Comparison of ENCODE assay signal across 8 cellular contexts in the genomic region with DNA sequence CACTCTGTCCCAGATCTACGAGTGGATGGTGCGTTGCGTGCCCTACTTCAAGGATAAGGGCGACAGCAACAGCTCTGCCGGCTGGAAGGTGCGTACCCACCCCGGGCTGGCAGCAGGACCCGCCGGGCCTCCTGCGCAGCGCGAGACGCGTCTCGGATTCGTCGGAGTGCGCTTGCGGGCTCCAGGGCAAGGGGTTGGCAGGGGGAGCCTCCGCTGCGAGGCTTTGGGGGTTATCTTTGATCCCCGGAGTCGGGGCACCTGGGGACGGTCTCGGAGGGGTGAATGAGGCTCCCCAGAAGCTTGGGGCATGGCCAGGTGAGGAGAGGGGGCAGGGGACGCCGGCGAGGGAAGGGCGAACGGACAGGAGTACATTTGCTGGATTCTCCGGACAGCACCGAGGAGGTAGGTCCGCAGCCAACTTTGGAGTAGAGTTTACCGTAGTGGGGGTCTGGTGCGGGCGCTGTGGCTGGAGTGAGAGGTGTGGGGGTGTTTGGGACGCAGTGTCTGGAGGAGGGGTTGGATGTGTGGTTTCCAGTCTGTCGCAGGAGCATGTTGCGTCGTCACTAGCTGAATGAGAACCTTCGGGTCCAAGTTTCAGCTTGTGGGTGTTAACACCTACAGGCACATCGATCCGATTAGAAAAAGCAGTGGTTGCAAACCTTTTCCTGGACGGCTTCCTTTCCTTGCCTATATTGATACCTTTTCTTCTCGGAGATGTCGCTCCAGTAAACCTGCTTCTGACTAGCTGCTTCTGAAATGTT. TPM values are rescaled to one million over a fixed set of nuclear protein-coding genes. Genes with fewer than 3 reads are reported as not detected.
A peak's percentile ranks its signal among the peaks of the same experiment; 100 is the strongest.
DNase-seq lines count a peak whose midpoint lies in the region; ATAC-seq and TF ChIP-seq lines count a peak whose summit lies in the region.

No MANE protein-coding gene starts in this region.

- H3K4me3 ChIP-seq in Loucy (ENCODE audit: low read length, poor library complexity, severe bottlenecking) (peak overlapping the region; percentile 68), brain microvascular endothelial cell (ENCODE audit: low read depth, low read length) (peak overlapping the region; percentile 85)

- peaks cover 53% of the 10 kb centered on the region for H3K4me1 ChIP-seq in Loucy (ENCODE audit: insufficient read depth, low read length, poor library complexity, severe bottlenecking)

- ATAC-seq in left colon: no peak

- H3K36me3 ChIP-seq in Loucy (ENCODE audit: insufficient read depth, low read length) (peaks cover 2% of the 10 kb centered on the region; the same call in 1 of the 2 replicates), brain microvascular endothelial cell (replicated peaks) (no peaks in the 10 kb centered on the region)

- H3K9me3 ChIP-seq in Loucy (ENCODE audit: insufficient read depth, low read depth, low read length): no peaks in the 10 kb centered on the region

- intact Hi-C loops in left colon (cut with DNase I, micrococcal nuclease): loop anchor here in 1 of 2 donors (10.0 kb wide), 1 partner anchor 113 kb away; no protein-coding TSS in a partner anchor

- no peak overlapping the region for H2AFZ ChIP-seq in Loucy (ENCODE audit: low read length)

- H4K20me1 ChIP-seq in Loucy (ENCODE audit: insufficient read depth, low read length, poor library complexity, severe bottlenecking): peaks cover 55% of the 10 kb centered on the region

- peaks cover 69% of the 10 kb centered on the region for H3K79me2 ChIP-seq in Loucy (ENCODE audit: insufficient read depth, low read length)

- DNase-seq in CD1c-positive myeloid dendritic cell (ENCODE audit: extremely low spot score) (peak; percentile 53), brain microvascular endothelial cell (no peak), left colon (peak; percentile 41 to 46), superior temporal gyrus (ENCODE audit: extremely low spot score) (peak; percentile 55), NCI-H187 (lab: John Stamatoyannopoulos, UW) (no peak), putamen (ENCODE audit: low spot score) (no peak)
- no peak for DNase-seq in stimulated activated CD4-positive, alpha-beta T cell treated with anti-CD3 and anti-CD28 coated beads, Interleukin-1b, Interleukin-23, amount 100 ng/mL, for 48 hours

- peak overlapping the region; percentile 14 for H3K9ac ChIP-seq in Loucy (ENCODE audit: low read depth, low read length, poor library complexity, severe bottlenecking)

- TF ChIP-seq CTCF in Loucy (conservative IDR thresholded peaks at IDR 0.05; ENCODE audit: low read length) (no peak), brain microvascular endothelial cell (IDR thresholded peaks at IDR 0.05; ENCODE audit: low read depth, low read length, missing control alignments) (no peak)

- in situ Hi-C loops in brain microvascular endothelial cell (cut with HindIII; ENCODE audit: low pct_ligation_motif_present, low sequenced_read_pairs): no loop called here

- no peak overlapping the region for H3K27ac ChIP-seq in brain microvascular endothelial cell

- H3K4me2 ChIP-seq in Loucy (ENCODE audit: low read depth, low read length, poor library complexity, severe bottlenecking): peak overlapping the region; percentile 75

- H3F3A ChIP-seq in Loucy (ENCODE audit: low read depth): peaks cover 5% of the 10 kb centered on the region; the same call in 1 of the 2 replicates

- no peaks in the 10 kb centered on the region for H3K27me3 ChIP-seq in Loucy (ENCODE audit: insufficient read depth, low read length, poor library complexity, severe bottlenecking)
- no peaks in the 10 kb centered on the region for H3K27me3 ChIP-seq in brain microvascular endothelial cell (replicated peaks)

- no peaks in the 10 kb centered on the region for H3K9me2 ChIP-seq in Loucy (replicated peaks; ENCODE audit: low read depth, low read length)

RNA-seq across cellular contexts. Expression of gene FOXO3, which starts 1.2 kb away (rescaled TPM):
- 10 to 100 TPM; 39.9 to 70.0 TPM for total RNA-seq in left colon

Comparison
In these comparisons a context has a peak if more than half of its experiments do, and no peak if none do; other contexts are left out.
1. DNase-seq: peak in CD1c-positive myeloid dendritic cell (single experiment), left colon (2 of 2) and superior temporal gyrus (single experiment); none in brain microvascular endothelial cell (single experiment), NCI-H187 (0 of 2), stimulated activated CD4-positive, alpha-beta T cell treated with anti-CD3 and anti-CD28 coated beads, Interleukin-1b, Interleukin-23, amount 100 ng/mL, for 48 hours (single experiment) and putamen (single experiment).